ENCODE assay signal across 14 cellular contexts in the genomic region with DNA sequence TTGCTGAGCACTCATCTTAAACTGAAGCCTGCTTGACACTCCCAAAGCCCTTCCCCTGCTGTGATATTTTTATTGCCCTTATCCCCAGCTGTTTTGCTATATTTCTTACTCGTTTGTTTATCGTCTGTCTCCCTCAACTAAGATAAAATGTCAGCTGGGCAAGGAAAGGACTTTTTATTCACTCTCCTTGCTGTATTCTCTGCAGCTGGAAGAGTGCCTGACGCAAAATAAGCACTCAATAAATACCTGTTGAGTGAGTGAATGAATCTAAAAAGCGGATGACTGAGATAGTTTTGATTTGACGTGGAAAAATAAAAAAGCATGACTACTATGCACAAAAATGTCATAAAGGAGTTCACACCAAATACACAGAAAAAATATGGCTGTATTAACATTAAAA.
DNase-seq lines count a peak whose midpoint lies in the region; ATAC-seq, FAIRE-seq and TF ChIP-seq lines count a peak whose summit lies in the region.
"Had no signal": no experiment of that assay in that cellular context is flagged by ENCODE, and none has a peak within 500 bp of the region (broad histone marks: within the 10 kb centered on the region; RNA-seq: fewer than 3 reads in every experiment).

No MANE protein-coding gene starts in this region.

- H3K9ac ChIP-seq in adipocyte (ENCODE audit: low read length) = no peak overlapping the region

- DNase-seq in adipocyte (ENCODE audit: low read depth) (peak; percentile 63), fibroblast of villous mesenchyme (ENCODE audit: low read depth) (peak; percentile 98), urothelium cell line (ENCODE audit: low spot score) (no peak), Ammon's horn (ENCODE audit: low spot score) (no peak), germinal center (ENCODE audit: low spot score) (no peak)
- DNase-seq: DMS153, MM.1S, tibial artery had no signal

- H3K36me3 ChIP-seq in ACC112 (ENCODE audit: insufficient read depth, low read length) (no peaks in the 10 kb centered on the region), HEK293 (ENCODE audit: control insufficient read depth in 2 of 2, insufficient read depth in 1 of 2, low read length in 2 of 2) (no peaks in the 10 kb centered on the region), adipocyte (ENCODE audit: control insufficient read depth, insufficient read depth, low read length, severe bottlenecking) (no peaks in the 10 kb centered on the region)
- H3K36me3 ChIP-seq: tibial artery had no signal

- no peaks in the 10 kb centered on the region for H3K9me3 ChIP-seq in HEK293 (ENCODE audit: control insufficient read depth, insufficient read depth, low read depth, low read length)
- H3K9me3 ChIP-seq in adipocyte (ENCODE audit: control insufficient read depth, low read length) = peaks cover 8% of the 10 kb centered on the region
- H3K9me3 ChIP-seq: tibial artery had no signal

- no peaks in the 10 kb centered on the region for H3K27me3 ChIP-seq in ACC112 (ENCODE audit: insufficient read depth, low read length)
- peaks cover 25% of the 10 kb centered on the region for H3K27me3 ChIP-seq in adipocyte (replicated peaks; ENCODE audit: control insufficient read depth, insufficient read depth, low read length)

- H3K79me2 ChIP-seq in ACC112 (ENCODE audit: control insufficient read depth, insufficient read depth, low read length, unreplicated experiment) = no peaks in the 10 kb centered on the region

- TF ChIP-seq CTCF in HEK293 (tag by site-specific recombination; IDR thresholded peaks at IDR 0.05) (no peak), fibroblast of villous mesenchyme (IDR thresholded peaks at IDR 0.05; ENCODE audit: insufficient read depth, low read depth, low read length) (no peak)

- POLR2A ChIA-PET in HEK293 (lab: Yijun Ruan, JAX) = no interaction called here

- H3K27ac ChIP-seq in ACC112 (ENCODE audit: low read depth, low read length) = peak overlapping the region; percentile 85
- H3K27ac ChIP-seq in HEK293 (ENCODE audit: extremely low read depth, low read depth, low read length) = no peak overlapping the region
- H3K27ac ChIP-seq: HL-60, tibial artery had no signal

- H2AFZ ChIP-seq in ACC112 (ENCODE audit: low read length, unreplicated experiment) = peak overlapping the region; percentile 66
- H2AFZ ChIP-seq: GM23338 had no signal

- no peak for FAIRE-seq in urothelium cell line (lab: Jason Lieb, UNC)
- FAIRE-seq: keratinocyte had no signal

- H3K4me3 ChIP-seq in ACC112 (ENCODE audit: low read depth, low read length) (peak overlapping the region; percentile 30; the same call in 1 of the 2 replicates), HEK293 (ENCODE audit: low read depth, low read length) (no peak overlapping the region), adipocyte (ENCODE audit: low read length) (no peak overlapping the region), fibroblast of villous mesenchyme (ENCODE audit: low read depth, low read length) (no peak overlapping the region)
- H3K4me3 ChIP-seq: GM23338, tibial artery had no signal

- H3K4me1 ChIP-seq in ACC112 (ENCODE audit: control insufficient read depth, insufficient read depth, low read length, unreplicated experiment) (peaks cover 18% of the 10 kb centered on the region), HEK293 (ENCODE audit: control insufficient read depth, insufficient read depth, low read length) (no peaks in the 10 kb centered on the region), adipocyte (ENCODE audit: control insufficient read depth, insufficient read depth, low read length) (no peaks in the 10 kb centered on the region)
- H3K4me1 ChIP-seq: tibial artery had no signal

- ATAC-seq in GM18867 (IDR thresholded peaks at IDR 0.05; ENCODE audit: unreplicated experiment) = no peak
- ATAC-seq: GM23338 had no signal

- CTCF ChIA-PET in HEK293 (lab: Yijun Ruan, JAX) = no interaction called here

TF ChIP-seq in HEK293, 187 proteins besides CTCF, POLR2A, EP300 and RAD21:
- TF ChIP-seq SCRT2 (tag by site-specific recombination; IDR thresholded peaks at IDR 0.05) (0 out of 2 replicates have a peak, but pooled peaks have one; percentile 35), ZNF544 (tag by site-specific recombination; IDR thresholded peaks at IDR 0.05) (no peak), SCRT1 (tag by site-specific recombination; IDR thresholded peaks at IDR 0.05; ENCODE audit: borderline replicate concordance) (no peak), ZNF169 (tag by site-specific recombination; IDR thresholded peaks at IDR 0.05) (no peak), ZIC2 (tag by site-specific recombination; IDR thresholded peaks at IDR 0.05) (peak; percentile 38), ZNF37A (tag by site-specific recombination; IDR thresholded peaks at IDR 0.05) (no peak), ZNF274 (IDR thresholded peaks at IDR 0.05; ENCODE audit: low read length) (no peak), ZNF274 (tag by site-specific recombination; IDR thresholded peaks at IDR 0.05; ENCODE audit: borderline replicate concordance) (no peak), ZNF112 (tag by site-specific recombination; IDR thresholded peaks at IDR 0.05) (no peak), ZBTB20 (tag by site-specific recombination; IDR thresholded peaks at IDR 0.05) (no peak), ZNF510 (tag by site-specific recombination; IDR thresholded peaks at IDR 0.05; ENCODE audit: insufficient replicate concordance) (no peak), ZNF560 (tag by site-specific recombination; IDR thresholded peaks at IDR 0.05; ENCODE audit: borderline replicate concordance) (no peak), GLIS1 (tag by site-specific recombination; IDR thresholded peaks at IDR 0.05) (peak; percentile 22; the same call in 1 of the 2 replicates), ZNF654 (tag by site-specific recombination; IDR thresholded peaks at IDR 0.05; ENCODE audit: low read depth) (no peak), ZNF423 (tag by site-specific recombination; IDR thresholded peaks at IDR 0.05) (no peak), ZNF747 (tag by site-specific recombination; IDR thresholded peaks at IDR 0.05) (no peak), ZNF223 (tag by site-specific recombination; IDR thresholded peaks at IDR 0.05) (no peak), ZBTB1 (tag by site-specific recombination; IDR thresholded peaks at IDR 0.05) (no peak), KLF10 (tag by site-specific recombination; IDR thresholded peaks at IDR 0.05) (no peak), OVOL3 (tag by site-specific recombination; IDR thresholded peaks at IDR 0.05) (no peak), ZNF394 (tag by site-specific recombination; IDR thresholded peaks at IDR 0.05; ENCODE audit: borderline replicate concordance) (no peak), ZNF354C (tag by site-specific recombination; IDR thresholded peaks at IDR 0.05; ENCODE audit: borderline replicate concordance, low read depth) (no peak), KLF1 (tag by site-specific recombination; IDR thresholded peaks at IDR 0.05) (no peak), MYNN (tag by site-specific recombination; IDR thresholded peaks at IDR 0.05; ENCODE audit: borderline replicate concordance) (no peak), GFI1B (tag by site-specific recombination; IDR thresholded peaks at IDR 0.05) (no peak)
- TF ChIP-seq, protein P1, sequence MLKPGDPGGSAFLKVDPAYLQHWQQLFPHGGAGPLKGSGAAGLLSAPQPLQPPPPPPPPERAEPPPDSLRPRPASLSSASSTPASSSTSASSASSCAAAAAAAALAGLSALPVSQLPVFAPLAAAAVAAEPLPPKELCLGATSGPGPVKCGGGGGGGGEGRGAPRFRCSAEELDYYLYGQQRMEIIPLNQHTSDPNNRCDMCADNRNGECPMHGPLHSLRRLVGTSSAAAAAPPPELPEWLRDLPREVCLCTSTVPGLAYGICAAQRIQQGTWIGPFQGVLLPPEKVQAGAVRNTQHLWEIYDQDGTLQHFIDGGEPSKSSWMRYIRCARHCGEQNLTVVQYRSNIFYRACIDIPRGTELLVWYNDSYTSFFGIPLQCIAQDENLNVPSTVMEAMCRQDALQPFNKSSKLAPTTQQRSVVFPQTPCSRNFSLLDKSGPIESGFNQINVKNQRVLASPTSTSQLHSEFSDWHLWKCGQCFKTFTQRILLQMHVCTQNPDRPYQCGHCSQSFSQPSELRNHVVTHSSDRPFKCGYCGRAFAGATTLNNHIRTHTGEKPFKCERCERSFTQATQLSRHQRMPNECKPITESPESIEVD (tag by site-specific recombination; IDR thresholded peaks at IDR 0.05) = peak; percentile 64

Comparison
In these comparisons a context has a peak if more than half of its experiments do, and no peak if none do; other contexts are left out.
1. DNase-seq: peak in adipocyte (single experiment) and fibroblast of villous mesenchyme (single experiment); none in urothelium cell line (single experiment), Ammon's horn (single experiment) and germinal center (single experiment).